10 cellular contexts compared by ENCODE assay signal in genomic region chr3:130850846-130851245, GRCh38. TPM values are rescaled to one million over a fixed set of nuclear protein-coding genes. Genes with fewer than 3 reads are reported as not detected.
DNase-seq lines count a peak whose midpoint lies in the region; ATAC-seq and TF ChIP-seq lines count a peak whose summit lies in the region.
"Had no signal": no experiment of that assay in that cellular context is flagged by ENCODE, and none has a peak within 500 bp of the region (broad histone marks: within the 10 kb centered on the region; RNA-seq: fewer than 3 reads in every experiment).

No MANE protein-coding gene starts in this region.

- H3K9me3 ChIP-seq in SJSA1 (replicated peaks) (no peaks in the 10 kb centered on the region), stomach smooth muscle (ENCODE audit: control insufficient read depth in 2 of 2, low read length in 2 of 2) (no peaks in the 10 kb centered on the region)
- H3K9me3 ChIP-seq: adrenal gland, tibial nerve had no signal

- H3K4me3 ChIP-seq in SJSA1 (peak overlapping the region; percentile 26), stomach smooth muscle (ENCODE audit: low read length in 2 of 2) (peak overlapping the region; percentile 42 to 64)

- H3K36me3 ChIP-seq in SJSA1 (no peaks in the 10 kb centered on the region), stomach smooth muscle (ENCODE audit: control insufficient read depth in 2 of 2, insufficient read depth in 2 of 2, low read length in 2 of 2) (no peaks in the 10 kb centered on the region)
- H3K36me3 ChIP-seq: adrenal gland, tibial nerve had no signal

- H3K27me3 ChIP-seq in SJSA1 (replicated peaks) (no peaks in the 10 kb centered on the region), foreskin keratinocyte (no peaks in the 10 kb centered on the region), stomach smooth muscle (ENCODE audit: control insufficient read depth in 1 of 2, insufficient read depth in 2 of 2, low read length in 2 of 2) (no peaks in the 10 kb centered on the region)
- H3K27me3 ChIP-seq: adrenal gland, tibial nerve had no signal

- H3K4me3 Mint-ChIP-seq in activated T-cell treated with anti-CD3 and anti-CD28 coated beads, Interleukin-2, amount 50 U/mL, for 24 hours = peak overlapping the region; percentile 19

- peaks cover 40% of the 10 kb centered on the region for H3K27me3 Mint-ChIP-seq in activated T-cell treated with anti-CD3 and anti-CD28 coated beads, Interleukin-2, amount 50 U/mL, for 24 hours

- H3K27ac ChIP-seq in SJSA1 = peak overlapping the region; percentile 83
- H3K27ac ChIP-seq in foreskin keratinocyte = peak overlapping the region; percentile 95
- H3K27ac ChIP-seq in stomach smooth muscle (ENCODE audit: low read length) = peak overlapping the region; percentile 77

- H3K9me3 Mint-ChIP-seq in activated T-cell treated with anti-CD3 and anti-CD28 coated beads, Interleukin-2, amount 50 U/mL, for 24 hours = no peaks in the 10 kb centered on the region

- no peaks in the 10 kb centered on the region for H3K36me3 Mint-ChIP-seq in activated T-cell treated with anti-CD3 and anti-CD28 coated beads, Interleukin-2, amount 50 U/mL, for 24 hours (ENCODE audit: low read depth)

- peak overlapping the region; percentile 7 to 69 for H3K9ac ChIP-seq in stomach smooth muscle (ENCODE audit: low read length in 2 of 2)

- TF ChIP-seq CTCF in foreskin keratinocyte (conservative IDR thresholded peaks at IDR 0.05) = no peak

- no peak for DNase-seq in activated T-cell treated with anti-CD3 and anti-CD28 coated beads, Interleukin-2, amount 50 U/mL, for 24 hours
- no peak for DNase-seq in activated T-cell treated with anti-CD3 and anti-CD28 coated beads, Interleukin-2, amount 50 U/mL, for 1 hour
- no peak for DNase-seq in SJSA1 (ENCODE audit: low read depth in 1 of 2, low spot score in 2 of 2)
- peak; percentile 57 to 74 for DNase-seq in foreskin keratinocyte
- no peak for DNase-seq in GDM1 (lab: John Stamatoyannopoulos, UW)
- DNase-seq in stimulated activated naive CD4-positive, alpha-beta T cell (lab: John Stamatoyannopoulos, UW) = no peak

- ATAC-seq in foreskin keratinocyte (no peak), HG02938 (IDR thresholded peaks at IDR 0.05; ENCODE audit: unreplicated experiment) (no peak)

- peaks cover 38% of the 10 kb centered on the region for H3K4me1 Mint-ChIP-seq in activated T-cell treated with anti-CD3 and anti-CD28 coated beads, Interleukin-2, amount 50 U/mL, for 24 hours (ENCODE audit: low read depth)

- peak overlapping the region; percentile 44 for H3K27ac Mint-ChIP-seq in activated T-cell treated with anti-CD3 and anti-CD28 coated beads, Interleukin-2, amount 50 U/mL, for 24 hours

- peaks cover 23% of the 10 kb centered on the region for H3K4me1 ChIP-seq in SJSA1 (replicated peaks)
- peaks cover 19% of the 10 kb centered on the region for H3K4me1 ChIP-seq in foreskin keratinocyte
- peaks cover 19% of the 10 kb centered on the region for H3K4me1 ChIP-seq in stomach smooth muscle (ENCODE audit: control insufficient read depth, insufficient read depth, low read length)

RNA-seq across cellular contexts. Expression of gene ATP2C1, which starts 43.0 kb away (rescaled TPM):
- 83.2 and 92.9 TPM in 2 replicates for total RNA-seq in SJSA1 (2014; rRNA removed; shearing (Covaris generic))
- 82.3 and 88.6 TPM in 2 replicates for total RNA-seq in foreskin keratinocyte
- 36.2 and 47.5 TPM in 2 replicates for polyA plus RNA-seq in foreskin keratinocyte

Comparison
In these comparisons a context has a peak if more than half of its experiments do, and no peak if none do; other contexts are left out.
1. DNase-seq: peak in foreskin keratinocyte (2 of 2); none in activated T-cell treated with anti-CD3 and anti-CD28 coated beads, Interleukin-2, amount 50 U/mL, for 24 hours (single experiment), activated T-cell treated with anti-CD3 and anti-CD28 coated beads, Interleukin-2, amount 50 U/mL, for 1 hour (single experiment), SJSA1 (0 of 2), GDM1 (single experiment) and stimulated activated naive CD4-positive, alpha-beta T cell (0 of 6).
2. Peak in every context shown above with its lines, with median percentiles within 50 percentile points of each other: H3K27ac ChIP-seq.